In the genomic region with DNA sequence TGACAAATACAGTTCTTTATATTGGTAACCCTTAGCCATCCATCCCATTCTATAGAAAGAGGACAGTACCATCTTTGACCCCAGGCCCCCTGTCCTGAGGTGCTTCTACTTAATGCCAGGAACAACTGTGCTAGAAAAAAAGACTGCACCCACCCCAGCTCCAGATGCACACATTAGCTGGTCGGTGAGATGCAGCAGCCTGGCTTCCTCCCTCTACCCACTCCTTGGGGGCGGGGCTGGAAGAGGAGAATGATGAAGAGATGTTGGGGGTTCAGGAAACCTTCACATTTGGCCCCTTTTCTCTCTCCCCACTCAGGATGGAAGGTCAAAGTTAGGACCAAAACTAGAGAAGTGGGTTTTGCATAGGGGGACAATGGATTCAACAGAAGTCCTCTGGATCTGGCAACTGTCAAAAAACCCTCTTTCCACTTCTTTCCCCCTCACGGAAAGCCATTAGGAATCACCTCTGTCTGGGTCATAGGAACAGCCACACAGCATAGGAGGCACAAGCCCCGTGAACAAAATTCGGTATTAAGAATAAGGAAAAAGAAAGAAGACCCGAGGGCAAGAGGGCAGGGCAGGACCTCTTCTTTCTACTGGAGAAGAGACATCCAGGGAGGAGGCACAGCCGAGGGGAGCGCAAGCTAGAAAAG, we compare ENCODE assay signal across 8 cellular contexts. TPM values are rescaled to one million over a fixed set of nuclear protein-coding genes. Genes with fewer than 3 reads are reported as not detected.
DNase-seq lines count a peak whose midpoint lies in the region; ATAC-seq, FAIRE-seq and TF ChIP-seq lines count a peak whose summit lies in the region.

No MANE protein-coding gene starts in this region.

- H3K9ac ChIP-seq in keratinocyte (ENCODE audit: control insufficient read depth, extremely low read depth, insufficient read depth, low read length): peak overlapping the region; percentile 48
- H3K9ac ChIP-seq in subcutaneous abdominal adipose tissue (ENCODE audit: low read length in 5 of 5): peak overlapping the region in 4 of 5 donors; percentile 18 to 62 (median 52)

- DNase-seq in activated effector memory CD4-positive, alpha-beta T cell treated with anti-CD3 and anti-CD28 coated beads, Interleukin-2, amount 50 U/mL, for 16 hours: peak; percentile 66
- no peak for DNase-seq in activated effector memory CD4-positive, alpha-beta T cell treated with Interleukin-2 at 50 U/mL for 16 hours
- peak in 1 of 2 donors; percentile 18 for DNase-seq in activated T-cell treated with anti-CD3 and anti-CD28 coated beads, Interleukin-2, amount 50 U/mL, for 72 hours
- DNase-seq in keratinocyte (ENCODE audit: low read depth, low spot score): no peak
- no peak for DNase-seq in foreskin melanocyte

- peaks cover 43% of the 10 kb centered on the region for H3K27me3 ChIP-seq in keratinocyte (ENCODE audit: control insufficient read depth, extremely low read depth, insufficient read depth, low read length)
- peaks cover 3 to 10% (median 7%) of the 10 kb centered on the region in 5 donors for H3K27me3 ChIP-seq in subcutaneous abdominal adipose tissue (ENCODE audit: control insufficient read depth in 5 of 5, insufficient read depth in 4 of 5, low read length in 5 of 5)

- no peak for FAIRE-seq in keratinocyte (lab: Jason Lieb, UNC)

- peaks cover 19% of the 10 kb centered on the region for H3K4me1 ChIP-seq in keratinocyte (ENCODE audit: control insufficient read depth, extremely low read depth, insufficient read depth, low read length)
- peaks cover 0 to 19% (median 18%) of the 10 kb centered on the region in 5 donors for H3K4me1 ChIP-seq in subcutaneous abdominal adipose tissue (ENCODE audit: control insufficient read depth in 5 of 5, insufficient read depth in 5 of 5, low read length in 5 of 5)

- peak overlapping the region; percentile 82 for H3K27ac Mint-ChIP-seq in activated T-cell treated with anti-CD3 and anti-CD28 coated beads, Interleukin-2, amount 50 U/mL, for 72 hours

- H2AFZ ChIP-seq in keratinocyte (ENCODE audit: control insufficient read depth, low read length): peak overlapping the region; percentile 73

- H3K27me3 Mint-ChIP-seq in activated T-cell treated with anti-CD3 and anti-CD28 coated beads, Interleukin-2, amount 50 U/mL, for 72 hours (ENCODE audit: low read depth): peaks cover 48% of the 10 kb centered on the region

- H3K9me3 Mint-ChIP-seq in activated T-cell treated with anti-CD3 and anti-CD28 coated beads, Interleukin-2, amount 50 U/mL, for 72 hours: no peaks in the 10 kb centered on the region

- dilution Hi-C loops in keratinocyte (cut with MboI; ENCODE audit: extremely low pct_ligation_motif_present, low sequenced_read_pairs): no loop called here

- ATAC-seq in activated T-cell treated with anti-CD3 and anti-CD28 coated beads, Interleukin-2, amount 50 U/mL, for 72 hours (replicated peaks in 1 of 2): no peak
- no peak for ATAC-seq in GM21390 (IDR thresholded peaks at IDR 0.05; ENCODE audit: unreplicated experiment)
- no peak for ATAC-seq in GM21447 (IDR thresholded peaks at IDR 0.05; ENCODE audit: unreplicated experiment)

- TF ChIP-seq CTCF in keratinocyte (optimal IDR thresholded peaks at IDR 0.05 in 1 of 3, IDR thresholded peaks at IDR 0.05 in 1 of 3, conservative IDR thresholded peaks at IDR 0.05 in 1 of 3; ENCODE audit: extremely low read depth in 1 of 3, insufficient read depth in 2 of 3, low read length in 3 of 3): no peak

- H3K4me3 ChIP-seq in keratinocyte (ENCODE audit: control insufficient read depth in 2 of 3, extremely low read depth in 1 of 3, insufficient read depth in 2 of 3, low read depth in 1 of 3, low read length in 3 of 3): peak overlapping the region; percentile 31 to 62 (median 48)
- peak overlapping the region; percentile 56 to 67 (median 60) for H3K4me3 ChIP-seq in subcutaneous abdominal adipose tissue (ENCODE audit: low read depth in 1 of 5, low read length in 5 of 5)

- H3K4me2 ChIP-seq in keratinocyte (ENCODE audit: control insufficient read depth, extremely low read depth, insufficient read depth, low read depth, low read length): peak overlapping the region; percentile 87

- no peaks in the 10 kb centered on the region for H3K79me2 ChIP-seq in keratinocyte (ENCODE audit: control insufficient read depth, insufficient read depth, low read length)

- no peaks in the 10 kb centered on the region for H4K20me1 ChIP-seq in keratinocyte (ENCODE audit: control insufficient read depth, extremely low read depth, insufficient read depth, low read length)

- peaks cover 34% of the 10 kb centered on the region for H3K4me1 Mint-ChIP-seq in activated T-cell treated with anti-CD3 and anti-CD28 coated beads, Interleukin-2, amount 50 U/mL, for 72 hours (ENCODE audit: low read depth)

- H3K36me3 Mint-ChIP-seq in activated T-cell treated with anti-CD3 and anti-CD28 coated beads, Interleukin-2, amount 50 U/mL, for 72 hours (ENCODE audit: insufficient read depth in 2 of 2): peaks cover 0 to 2% of the 10 kb centered on the region in 2 donors

- H3K9me3 ChIP-seq in keratinocyte (ENCODE audit: control insufficient read depth, low read depth, low read length) (no peaks in the 10 kb centered on the region), subcutaneous abdominal adipose tissue (ENCODE audit: control insufficient read depth in 5 of 5, low read length in 5 of 5) (no peaks in the 10 kb centered on the region)

- H3K9me1 ChIP-seq in keratinocyte (ENCODE audit: control insufficient read depth, extremely low read depth, insufficient read depth, low read length): no peaks in the 10 kb centered on the region

- H3K27ac ChIP-seq in keratinocyte (ENCODE audit: control insufficient read depth, insufficient read depth, low read length) (no peak overlapping the region), subcutaneous abdominal adipose tissue (ENCODE audit: low read depth, low read length) (no peak overlapping the region)

- no peaks in the 10 kb centered on the region for H3K36me3 ChIP-seq in keratinocyte (ENCODE audit: control insufficient read depth in 2 of 2, extremely low read depth in 1 of 2, insufficient read depth in 2 of 2, low read length in 2 of 2)
- no peaks in the 10 kb centered on the region for H3K36me3 ChIP-seq in subcutaneous abdominal adipose tissue (ENCODE audit: control insufficient read depth in 5 of 5, insufficient read depth in 5 of 5, low read length in 5 of 5)

- H3K4me3 Mint-ChIP-seq in activated T-cell treated with anti-CD3 and anti-CD28 coated beads, Interleukin-2, amount 50 U/mL, for 72 hours: peak overlapping the region; percentile 76 to 93

RNA-seq across cellular contexts. Expression of a gene that starts 0.8 kb away (rescaled TPM):
- total RNA-seq in activated T-cell treated with anti-CD3 and anti-CD28 coated beads, Interleukin-2, amount 50 U/mL, for 72 hours: 1 to 10 TPM; 3.1 to 3.2 TPM
- polyA plus RNA-seq in keratinocyte: 0.93 to 1.0 TPM (median 1.00 TPM) in 3 replicates
- polyA plus RNA-seq in keratinocyte (2011; ENCODE audit: low read depth): 2.0 TPM
- 0.73 and 1.0 TPM in 2 replicates for polyA plus RNA-seq in keratinocyte (2011; cell fraction: cytosol; rRNA removed)
- polyA plus RNA-seq in keratinocyte (2011; cell fraction: nucleus; rRNA removed): 0.68 and 0.70 TPM in 2 replicates
- polyA plus RNA-seq in keratinocyte (2012; ENCODE audit: low replicate concordance): 0.97 and 1.5 TPM in 2 replicates
- 0.33 to 1.9 TPM (median 0.76 TPM) in 3 replicates for polyA minus RNA-seq in keratinocyte
- polyA minus RNA-seq in keratinocyte (2011; cell fraction: cytosol; rRNA and poly(A)+ RNA removed): 2.5 TPM
- polyA minus RNA-seq in keratinocyte (2011; cell fraction: nucleus; rRNA and poly(A)+ RNA removed): 2.6 TPM in 1 of 2 replicates, not detected in the other

RNA-seq across cellular contexts. Expression of a gene that starts 38.8 kb away (rescaled TPM):
- 10 to 100 TPM; 19.9 to 20.7 TPM for total RNA-seq in activated T-cell treated with anti-CD3 and anti-CD28 coated beads, Interleukin-2, amount 50 U/mL, for 72 hours
- polyA plus RNA-seq in keratinocyte: 41.4 to 60.8 TPM (median 47.9 TPM) in 3 replicates
- polyA plus RNA-seq in keratinocyte (2011; ENCODE audit: low read depth): 14.8 TPM
- polyA plus RNA-seq in keratinocyte (2011; cell fraction: cytosol; rRNA removed): 34.8 and 61.3 TPM in 2 replicates
- 29.7 and 43.8 TPM in 2 replicates for polyA plus RNA-seq in keratinocyte (2011; cell fraction: nucleus; rRNA removed)
- polyA plus RNA-seq in keratinocyte (2012; ENCODE audit: low replicate concordance): 49.6 and 59.0 TPM in 2 replicates
- 11.4 to 47.0 TPM (median 39.4 TPM) in 3 replicates for polyA minus RNA-seq in keratinocyte
- polyA minus RNA-seq in keratinocyte (2011; cell fraction: cytosol; rRNA and poly(A)+ RNA removed): 27.8 TPM
- polyA minus RNA-seq in keratinocyte (2011; cell fraction: nucleus; rRNA and poly(A)+ RNA removed): 19.5 and 30.2 TPM in 2 replicates
